In the genomic region with DNA sequence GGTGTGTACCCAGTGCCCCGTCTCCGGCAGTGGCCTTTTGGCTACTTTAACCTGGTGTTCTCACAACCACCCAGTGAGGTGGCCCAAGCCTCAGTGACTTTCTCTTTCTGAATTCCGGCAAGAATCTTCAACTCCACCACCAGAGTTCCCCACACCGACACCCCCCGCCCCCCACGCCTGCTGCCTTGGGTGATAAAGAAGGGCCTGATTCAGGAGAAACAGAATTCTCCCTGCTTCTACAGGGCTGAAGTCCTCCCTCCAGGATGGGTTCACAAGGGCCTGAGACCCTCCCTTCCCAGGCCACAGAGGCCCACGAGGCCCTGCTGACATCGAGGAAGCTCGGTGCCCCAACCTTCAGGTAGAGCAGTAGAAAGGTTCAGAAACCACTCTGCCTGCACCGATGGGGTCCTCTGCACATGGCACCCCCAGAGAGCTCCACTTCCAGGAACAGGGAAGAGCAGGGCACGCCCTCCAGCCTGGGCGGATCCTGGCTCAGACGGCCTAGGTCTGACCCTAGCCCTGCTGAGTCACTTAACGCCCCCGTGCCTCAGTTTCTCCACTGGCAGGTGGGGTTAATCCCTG, we compare ENCODE assay signal across 1 cellular context.
TF ChIP-seq lines count a peak whose summit lies in the region.

No MANE protein-coding gene starts in this region.

TF ChIP-seq in GM12878, 131 proteins besides CTCF, POLR2A, EP300 and RAD21:
- TF ChIP-seq CBX3 (IDR thresholded peaks at IDR 0.05; ENCODE audit: borderline replicate concordance, low read depth) (no peak), CHD2 (IDR thresholded peaks at IDR 0.05; ENCODE audit: borderline replicate concordance, low read depth, low read length) (no peak), RFX5 (IDR thresholded peaks at IDR 0.05; ENCODE audit: low read depth, low read length) (no peak), FOXK2 (IDR thresholded peaks at IDR 0.05) (0 out of 2 replicates have a peak, but pooled peaks have one; percentile 15), PAX5 (IDR thresholded peaks at IDR 0.05; ENCODE audit: borderline replicate concordance, low read depth, low read length) (no peak), MXI1 (IDR thresholded peaks at IDR 0.05; ENCODE audit: low read depth, low read length) (0 out of 2 replicates have a peak, but pooled peaks have one; percentile 21), MTA3 (IDR thresholded peaks at IDR 0.05; ENCODE audit: borderline replicate concordance, low read length) (no peak)
